In genomic region chr20:17531537-17532025, GRCh38 we compare ENCODE assay signal across 8 cellular contexts. TPM values are rescaled to one million over a fixed set of nuclear protein-coding genes. Genes with fewer than 3 reads are reported as not detected.
A peak's percentile ranks its signal among the peaks of the same experiment; 100 is the strongest.
DNase-seq lines count a peak whose midpoint lies in the region; ATAC-seq, FAIRE-seq and TF ChIP-seq lines count a peak whose summit lies in the region.

No MANE protein-coding gene starts in this region.

- FAIRE-seq in GM12891 (lab: Jason Lieb, UNC), result no peak

- CTCF ChIA-PET in mammary epithelial cell (lab: Charles Lee; ENCODE audit: low non-redundant PET), result no interaction called here

- H2AFZ ChIP-seq in mammary epithelial cell (ENCODE audit: low read depth, low read length), result peak overlapping the region; percentile 93

- H3K36me3 ChIP-seq in mammary epithelial cell (ENCODE audit: insufficient read depth, low read length), result no peaks in the 10 kb centered on the region
- H3K36me3 ChIP-seq in muscle layer of colon (ENCODE audit: insufficient read depth, low read length), result no peaks in the 10 kb centered on the region

- H3K9me3 ChIP-seq in mammary epithelial cell (replicated peaks; ENCODE audit: insufficient read depth, low read length), result no peaks in the 10 kb centered on the region
- no peaks in the 10 kb centered on the region for H3K9me3 ChIP-seq in muscle layer of colon (ENCODE audit: low read length)

- no peak overlapping the region for H3K27ac ChIP-seq in mammary epithelial cell (ENCODE audit: insufficient read depth, low read depth, low read length)
- peak overlapping the region; percentile 79 for H3K27ac ChIP-seq in muscle layer of colon (ENCODE audit: low read depth, low read length)

- H3K27me3 ChIP-seq in mammary epithelial cell (ENCODE audit: insufficient read depth, low read length) (no peaks in the 10 kb centered on the region), muscle layer of colon (ENCODE audit: control insufficient read depth in 1 of 2, insufficient read depth in 2 of 2, low read length in 2 of 2) (no peaks in the 10 kb centered on the region)

- dilution Hi-C loops in mammary epithelial cell (cut with HindIII; ENCODE audit: low sequenced_read_pairs), result no loop called here

- no peaks in the 10 kb centered on the region for H3K79me2 ChIP-seq in mammary epithelial cell (ENCODE audit: insufficient read depth, low read length)

- BruUV-seq in mammary epithelial cell (replicated peaks; lab: Mats Ljungman, UMichigan), result no TSS peak

- peak overlapping the region; percentile 52 for H3K4me3 ChIP-seq in AG10803 (ENCODE audit: low read length)
- H3K4me3 ChIP-seq in mammary epithelial cell (replicated peaks in 1 of 3; ENCODE audit: insufficient read depth in 1 of 3, low read depth in 2 of 3, low read length in 3 of 3), result peak overlapping the region; percentile 28 to 50 (median 49)
- peak overlapping the region; percentile 43 to 58 for H3K4me3 ChIP-seq in muscle layer of colon (ENCODE audit: low read depth in 1 of 2, low read length in 2 of 2)

- DNase-seq in AG10803 (ENCODE audit: low read depth) (no peak), HS-5 (ENCODE audit: low read depth) (peak; percentile 20), mammary epithelial cell (no peak), C1 segment of cervical spinal cord (lab: John Stamatoyannopoulos, UW) (no peak), GM12891 (ENCODE audit: insufficient read length, low spot score) (no peak), iPS-NIHi11 (ENCODE audit: low spot score) (no peak)

- no peak for ATAC-seq in GM18870 (IDR thresholded peaks at IDR 0.05; ENCODE audit: unreplicated experiment)

- H3K4me2 ChIP-seq in mammary epithelial cell (ENCODE audit: insufficient read depth, low read depth, low read length), result peak overlapping the region; percentile 88

- in situ Hi-C loops in mammary epithelial cell (cut with MboI; ENCODE audit: low sequenced_read_pairs in 2 of 2), result loop anchor here in 1 of 2 donors (10.0 kb wide), 1 partner anchor 73 kb away; no protein-coding TSS in a partner anchor

- TF ChIP-seq CTCF in AG10803 (conservative IDR thresholded peaks at IDR 0.05; ENCODE audit: low read length) (no peak), mammary epithelial cell (conservative IDR thresholded peaks at IDR 0.05 in 1 of 2, IDR thresholded peaks at IDR 0.05 in 1 of 2; ENCODE audit: extremely low read depth in 1 of 2, insufficient read depth in 1 of 2, low read depth in 1 of 2, low read length in 2 of 2) (no peak)

- 53% methylated on average over 10 of the region's 10 CpGs for WGBS in mammary epithelial cell (ENCODE audit: low coverage, missing lambda C conversion rate)

- H3K4me1 ChIP-seq in mammary epithelial cell (ENCODE audit: insufficient read depth, low read length), result peaks cover 9% of the 10 kb centered on the region
- H3K4me1 ChIP-seq in muscle layer of colon (ENCODE audit: insufficient read depth, low read length), result peaks cover 4% of the 10 kb centered on the region

- intact Hi-C loops in mammary epithelial cell (cut with micrococcal nuclease), result loop anchor here (10.0 kb wide), 1 partner anchor 403 kb away; no protein-coding TSS in a partner anchor

- no peaks in the 10 kb centered on the region for H4K20me1 ChIP-seq in mammary epithelial cell (ENCODE audit: insufficient read depth, low read length)

- H3K9ac ChIP-seq in mammary epithelial cell (ENCODE audit: insufficient read depth, low read length) (no peak overlapping the region), muscle layer of colon (ENCODE audit: low read length) (peak overlapping the region; percentile 44)

- TF ChIP-seq POLR2A in GM12891 (IDR thresholded peaks at IDR 0.05; ENCODE audit: low read depth, low read length), result no peak

TF ChIP-seq in GM12891, 5 proteins besides CTCF, POLR2A, EP300 and RAD21:
- TF ChIP-seq POU2F2 (IDR thresholded peaks at IDR 0.05; ENCODE audit: low read depth, low read length) (no peak), SPI1 (IDR thresholded peaks at IDR 0.05; ENCODE audit: low read depth, low read length) (no peak), POLR2AphosphoS5 (IDR thresholded peaks at IDR 0.05; ENCODE audit: low read depth, low read length) (no peak), PAX5 (IDR thresholded peaks at IDR 0.05; ENCODE audit: insufficient read depth, low read length, severe bottlenecking) (no peak), TAF1 (IDR thresholded peaks at IDR 0.05; ENCODE audit: low read depth, low read length) (no peak)

RNA-seq across cellular contexts. Expression of gene BFSP1, which starts 0.4 kb away (rescaled TPM):
- total RNA-seq in mammary epithelial cell, result 1 to 10 TPM; 1.3 to 3.2 TPM
- polyA plus RNA-seq in mammary epithelial cell, result 2.2 TPM
- not detected for polyA minus RNA-seq in mammary epithelial cell
- 0.06 TPM for polyA plus RNA-seq in GM12891 (2012; ENCODE audit: low read depth, missing spikeins)

RNA-seq across cellular contexts. Expression of gene DSTN, which starts 38.3 kb away (rescaled TPM):
- 100 to 1,000 TPM; 398 to 428 TPM for total RNA-seq in mammary epithelial cell
- polyA plus RNA-seq in mammary epithelial cell, result 211 TPM
- polyA minus RNA-seq in mammary epithelial cell, result 110 TPM
- polyA plus RNA-seq in GM12891 (2012; ENCODE audit: low read depth, missing spikeins), result 61.6 TPM
